Comparison of ENCODE assay signal across 7 cellular contexts in genomic region chr19:1856698-1857603, GRCh38. TPM values are rescaled to one million over a fixed set of nuclear protein-coding genes. Genes with fewer than 3 reads are reported as not detected.
DNase-seq lines count a peak whose midpoint lies in the region; FAIRE-seq and TF ChIP-seq lines count a peak whose summit lies in the region.

No MANE protein-coding gene starts in this region.

- no peaks in the 10 kb centered on the region for H3K27me3 Mint-ChIP-seq in activated naive CD4-positive, alpha-beta T cell treated with anti-CD3 and anti-CD28 coated beads for 36 hours (ENCODE audit: low read depth)
- H3K27me3 Mint-ChIP-seq in neural progenitor cell (ENCODE audit: insufficient read depth, low read depth): peaks cover 12% of the 10 kb centered on the region

- H3K4me2 ChIP-seq in neural progenitor cell: peak overlapping the region; percentile 74

- peaks cover 79% of the 10 kb centered on the region for H3K4me1 ChIP-seq in neural progenitor cell

- H3K79me2 ChIP-seq in neural progenitor cell (ENCODE audit: low read depth): peaks cover 74% of the 10 kb centered on the region

- no peak overlapping the region for H2AFZ ChIP-seq in neural progenitor cell (replicated peaks)

- CTCF ChIA-PET in activated naive CD4-positive, alpha-beta T cell treated with anti-CD3 and anti-CD28 coated beads for 36 hours (lab: Charles Lee): interaction anchor here (1.4 to 2.5 kb wide), 4 partner anchors 8 to 40 kb away, joined by 5 to 10 read pairs (median 7); partner anchors contain the start of gene REXO1

- TF ChIP-seq CTCF in neural progenitor cell (IDR thresholded peaks at IDR 0.05): no peak

- peak overlapping the region; percentile 70 for H3K4me3 Mint-ChIP-seq in activated naive CD4-positive, alpha-beta T cell treated with anti-CD3 and anti-CD28 coated beads for 36 hours
- H3K4me3 Mint-ChIP-seq in neural progenitor cell: peak overlapping the region; percentile 62

- H3K9me3 ChIP-seq in neural progenitor cell (ENCODE audit: low read depth): no peaks in the 10 kb centered on the region

- FAIRE-seq in frontal cortex (lab: Jason Lieb, UNC): no peak

- H3K4me3 ChIP-seq in neural progenitor cell: peak overlapping the region; percentile 36

- no peak overlapping the region for H3K9ac ChIP-seq in neural progenitor cell

- peak; percentile 67 for TF ChIP-seq POLR2A in GM19193 (IDR thresholded peaks at IDR 0.05; ENCODE audit: extremely low read depth, insufficient read depth, insufficient read length)

- H3K27ac Mint-ChIP-seq in activated naive CD4-positive, alpha-beta T cell treated with anti-CD3 and anti-CD28 coated beads for 36 hours: peak overlapping the region; percentile 87
- H3K27ac Mint-ChIP-seq in neural progenitor cell: no peak overlapping the region

- peaks cover 46% of the 10 kb centered on the region for H3K27me3 ChIP-seq in neural progenitor cell

- H3K36me3 ChIP-seq in neural progenitor cell: no peaks in the 10 kb centered on the region

- peaks cover 46% of the 10 kb centered on the region for H3F3A ChIP-seq in neural progenitor cell (ENCODE audit: low read depth)

- DNase-seq in NOMO-1 treated with DMSO at 0.1 percent for 48 hours (lab: John Stamatoyannopoulos, UW; ENCODE audit: unreplicated experiment) (peak; percentile 89), frontal cortex (ENCODE audit: low spot score in 2 of 2) (peak; percentile 74 to 83), neural progenitor cell (ENCODE audit: low spot score) (peak; percentile 44), NCI-H2196 (lab: John Stamatoyannopoulos, UW; ENCODE audit: unreplicated experiment) (no peak), DMS53 treated with DMSO at 0.1 percent for 48 hours (lab: John Stamatoyannopoulos, UW; ENCODE audit: unreplicated experiment) (no peak)
- peak; percentile 55 for DNase-seq in activated naive CD4-positive, alpha-beta T cell treated with anti-CD3 and anti-CD28 coated beads for 36 hours

- peaks cover 67% of the 10 kb centered on the region for H3K4me1 Mint-ChIP-seq in activated naive CD4-positive, alpha-beta T cell treated with anti-CD3 and anti-CD28 coated beads for 36 hours (ENCODE audit: low read depth)
- H3K4me1 Mint-ChIP-seq in neural progenitor cell: peaks cover 45% of the 10 kb centered on the region

- no peaks in the 10 kb centered on the region for H3K9me3 Mint-ChIP-seq in activated naive CD4-positive, alpha-beta T cell treated with anti-CD3 and anti-CD28 coated beads for 36 hours
- H3K9me3 Mint-ChIP-seq in neural progenitor cell: no peaks in the 10 kb centered on the region

- H3K36me3 Mint-ChIP-seq in activated naive CD4-positive, alpha-beta T cell treated with anti-CD3 and anti-CD28 coated beads for 36 hours (ENCODE audit: low read depth): peaks cover 2% of the 10 kb centered on the region
- no peaks in the 10 kb centered on the region for H3K36me3 Mint-ChIP-seq in neural progenitor cell

- H3K27ac ChIP-seq in neural progenitor cell: no peak overlapping the region

- intact Hi-C loops in activated naive CD4-positive, alpha-beta T cell treated with anti-CD3 and anti-CD28 coated beads for 36 hours (cut with micrococcal nuclease): loop anchor here (5.0 kb wide), 1 partner anchor 295 kb away; the partner anchor contains the start of gene AP3D1

- peaks cover 94% of the 10 kb centered on the region for H4K20me1 ChIP-seq in neural progenitor cell (ENCODE audit: low read depth)

RNA-seq across cellular contexts. Expression of gene KLF16, which starts 6.4 kb away (rescaled TPM):
- 10 to 100 TPM; 13.5 to 15.0 TPM for total RNA-seq in activated naive CD4-positive, alpha-beta T cell treated with anti-CD3 and anti-CD28 coated beads for 36 hours
- total RNA-seq in frontal cortex: 2.9 TPM
- 1.0 and 4.8 TPM in 2 replicates for total RNA-seq in neural progenitor cell (ENCODE audit: low replicate concordance)

RNA-seq across cellular contexts. Expression of gene REXO1, which starts 8.7 kb away (rescaled TPM):
- 10 to 100 TPM; 39.8 to 47.6 TPM for total RNA-seq in activated naive CD4-positive, alpha-beta T cell treated with anti-CD3 and anti-CD28 coated beads for 36 hours
- total RNA-seq in frontal cortex (5.3 TPM), neural progenitor cell (ENCODE audit: low replicate concordance) (12.8 and 38.7 TPM in 2 replicates)

RNA-seq across cellular contexts. Expression of gene ABHD17A, which starts 28.3 kb away (rescaled TPM):
- 10 to 100 TPM; 79.3 to 79.9 TPM for total RNA-seq in activated naive CD4-positive, alpha-beta T cell treated with anti-CD3 and anti-CD28 coated beads for 36 hours
- 42.0 TPM for total RNA-seq in frontal cortex
- 20.2 and 87.0 TPM in 2 replicates for total RNA-seq in neural progenitor cell (ENCODE audit: low replicate concordance)

RNA-seq across cellular contexts. Expression of gene ATP8B3, which starts 44.9 kb away (rescaled TPM):
- total RNA-seq in activated naive CD4-positive, alpha-beta T cell treated with anti-CD3 and anti-CD28 coated beads for 36 hours: 1 to 10 TPM; 6.1 to 8.4 TPM
- not detected for total RNA-seq in frontal cortex
- 0.06 and 1.5 TPM in 2 replicates for total RNA-seq in neural progenitor cell (ENCODE audit: low replicate concordance)

RNA-seq across cellular contexts. Expression of gene ADAT3, which starts 48.2 kb away (rescaled TPM):
- 1 to 10 TPM; 3.0 to 3.4 TPM for total RNA-seq in activated naive CD4-positive, alpha-beta T cell treated with anti-CD3 and anti-CD28 coated beads for 36 hours
- total RNA-seq in frontal cortex: 1.2 TPM
- 2.4 and 6.5 TPM in 2 replicates for total RNA-seq in neural progenitor cell (ENCODE audit: low replicate concordance)

Comparison
In these comparisons a context has a peak if more than half of its experiments do, and no peak if none do; other contexts are left out.
1. DNase-seq: peak in NOMO-1 treated with DMSO at 0.1 percent for 48 hours (single experiment), activated naive CD4-positive, alpha-beta T cell treated with anti-CD3 and anti-CD28 coated beads for 36 hours (single experiment), frontal cortex (2 of 2) and neural progenitor cell (single experiment); none in NCI-H2196 (single experiment) and DMS53 treated with DMSO at 0.1 percent for 48 hours (single experiment).